8 cellular contexts compared by ENCODE assay signal in the genomic region with DNA sequence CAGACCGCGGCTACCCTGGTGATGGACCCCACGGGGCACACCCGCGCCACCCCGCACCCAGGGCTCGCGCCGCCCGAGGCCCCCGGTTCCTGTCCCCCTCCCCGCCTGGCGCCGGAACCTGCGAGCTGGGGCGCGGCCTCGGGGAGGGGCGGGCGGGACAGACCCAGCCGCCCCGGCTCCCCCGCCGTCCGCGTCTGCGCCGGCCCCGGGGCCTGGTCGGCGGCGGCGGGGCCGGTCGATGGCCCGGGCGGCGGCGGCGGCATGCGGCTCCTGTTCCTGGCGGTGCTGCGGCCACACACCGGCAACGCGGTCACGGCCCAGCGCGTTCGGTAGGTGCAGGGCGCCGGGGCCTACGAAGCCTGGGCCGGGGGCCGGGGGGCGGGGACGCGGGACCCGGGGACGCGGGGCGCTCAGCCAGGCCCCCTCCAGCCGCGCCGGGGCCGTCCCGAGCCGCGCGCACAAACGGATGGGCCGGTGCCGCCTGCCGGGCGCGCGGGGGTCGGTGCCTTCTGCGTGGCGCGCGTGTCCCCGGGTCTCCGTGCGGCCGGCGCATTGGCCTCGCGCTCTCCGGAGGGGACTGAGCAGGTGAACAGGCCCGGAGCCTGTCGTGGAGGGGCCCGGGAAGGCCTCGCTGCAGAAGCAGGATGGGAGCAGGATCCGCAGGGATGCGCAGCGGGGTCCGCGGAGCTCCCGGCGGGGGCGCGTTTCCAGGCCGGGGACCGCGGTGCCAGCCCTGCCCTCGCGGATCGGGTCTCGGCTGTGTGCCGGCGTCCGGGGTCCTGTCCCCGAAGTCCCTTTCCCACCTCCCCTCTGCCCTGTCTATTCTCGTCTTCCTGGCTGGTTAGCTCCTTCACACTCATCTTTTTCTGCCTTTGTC. TPM values are rescaled to one million over a fixed set of nuclear protein-coding genes. Genes with fewer than 3 reads are reported as not detected.
A peak's percentile ranks its signal among the peaks of the same experiment; 100 is the strongest.
DNase-seq lines count a peak whose midpoint lies in the region; ATAC-seq, FAIRE-seq and TF ChIP-seq lines count a peak whose summit lies in the region.

A gene (plus strand): TSS at position 158 of the 877 bp plus-strand sequence. CDS start 104 bp downstream, at position 262.

- no peak; a peak in 1 of 6 replicates for TF ChIP-seq CTCF in GM12878 (IDR thresholded peaks at IDR 0.05 in 2 of 3, conservative IDR thresholded peaks at IDR 0.05 in 1 of 3; ENCODE audit: control insufficient read depth in 2 of 3, extremely low read depth in 1 of 3, insufficient read depth in 1 of 3, low read depth in 3 of 3, low read length in 3 of 3)

- FAIRE-seq in GM12878 (lab: Jason Lieb, UNC): no peak

- no peak for TF ChIP-seq RAD21 in GM12878 (IDR thresholded peaks at IDR 0.05; ENCODE audit: insufficient read depth, low read depth, low read length)

- no peaks in the 10 kb centered on the region; the same call in 1 of the 2 replicates for H3K79me2 ChIP-seq in GM12878 (ENCODE audit: control insufficient read depth, insufficient read depth, low read length)

- peaks cover 0 to 5% (median 0%) of the 10 kb centered on the region in 11 experiments; a peak in 1 of 22 replicates for H4K20me1 ChIP-seq in BLaER1 treated with 17β-estradiol and CSF1 and Interleukin-3, amounts not matched to agents 10 nM and 100 nM
- no peaks in the 10 kb centered on the region for H4K20me1 ChIP-seq in GM12878 (ENCODE audit: control insufficient read depth, insufficient read depth)

- peak within 1 kb of the TSS; percentile 89 to 100 (median 97) for H3K4me2 ChIP-seq in BLaER1 treated with 17β-estradiol and CSF1 and Interleukin-3, amounts not matched to agents 10 nM and 100 nM
- H3K4me2 ChIP-seq in GM12878 (ENCODE audit: control insufficient read depth, insufficient read depth): peak within 1 kb of the TSS; percentile 56

- CTCF ChIA-PET in GM12878 (lab: Yijun Ruan, JAX): interaction anchor here (1.0 kb wide), 1 partner anchor 32 kb away, joined by 6 read pairs; no protein-coding TSS in a partner anchor

- H3K36me3 ChIP-seq in BLaER1 treated with 17β-estradiol and CSF1 and Interleukin-3, amounts not matched to agents 10 nM and 100 nM: peaks cover 0 to 9% (median 0%) of the 10 kb centered on the region in 11 experiments; a peak in 1 of 22 replicates
- H3K36me3 ChIP-seq in GM12878 (ENCODE audit: control insufficient read depth in 2 of 2, insufficient read depth in 2 of 2, low read length in 1 of 2): no peaks in the 10 kb centered on the region

- peak; percentile 47 for ATAC-seq in GM19035 (IDR thresholded peaks at IDR 0.05; ENCODE audit: unreplicated experiment)
- ATAC-seq in GM12878: peak; percentile 35
- no peak for ATAC-seq in activated T-helper 17 cell treated with anti-CD3 and anti-CD28 coated beads, Interleukin-2, amount 50 U/mL, for 72 hours (replicated peaks)
- ATAC-seq in GM18519 (IDR thresholded peaks at IDR 0.05; ENCODE audit: low FRiP score, unreplicated experiment): no peak

- H3K27ac Mint-ChIP-seq in activated T-helper 17 cell treated with anti-CD3 and anti-CD28 coated beads, Interleukin-2, amount 50 U/mL, for 72 hours: no peak within 1 kb of the TSS

- H3K27me3 Mint-ChIP-seq in activated T-helper 17 cell treated with anti-CD3 and anti-CD28 coated beads, Interleukin-2, amount 50 U/mL, for 72 hours: peaks cover 32% of the 10 kb centered on the region

- no peaks in the 10 kb centered on the region for H3K36me3 Mint-ChIP-seq in activated T-helper 17 cell treated with anti-CD3 and anti-CD28 coated beads, Interleukin-2, amount 50 U/mL, for 72 hours (ENCODE audit: low read depth)

- no peaks in the 10 kb centered on the region for H3K9me3 Mint-ChIP-seq in activated T-helper 17 cell treated with anti-CD3 and anti-CD28 coated beads, Interleukin-2, amount 50 U/mL, for 72 hours

- H2AFZ ChIP-seq in GM12878 (ENCODE audit: control insufficient read depth, low read depth, low read length): peak within 1 kb of the TSS; percentile 50; the same call in 1 of the 2 replicates

- SMC1A ChIA-PET in GM12878 (lab: Charles Lee; ENCODE audit: uncharacterized antibody, unreplicated experiment): interaction anchor here (0.8 to 1.6 kb wide), 5 partner anchors 24 to 116 kb away, joined by 3 to 6 read pairs (median 3); no protein-coding TSS in a partner anchor

- BruUV-seq in GM12878 (replicated peaks; lab: Mats Ljungman, UMichigan): no TSS peak

- POLR2A ChIA-PET in GM12878 (lab: Charles Lee): interaction anchor here (0.5 to 2.3 kb wide), 8 partner anchors 9 to 64 kb away, joined by 3 to 7 read pairs (median 3); a partner anchor contains a TSS

- WGBS in GM12878 (ENCODE audit: insufficient coverage, insufficient replicate concordance, low lambda C conversion rate, missing lambda C conversion rate): 2% methylated on average over 44 of the region's 115 CpGs

- H3K4me1 ChIP-seq in BLaER1 treated with 17β-estradiol and CSF1 and Interleukin-3, amounts not matched to agents 10 nM and 100 nM: peaks cover 29 to 76% (median 52%) of the 10 kb centered on the region in 10 experiments
- H3K4me1 ChIP-seq in GM12878 (ENCODE audit: control insufficient read depth, insufficient read depth, low read length) (peaks cover 11% of the 10 kb centered on the region; the same call in 1 of the 2 replicates), mononuclear cell (ENCODE audit: insufficient read depth, low read length) (peaks cover 57% of the 10 kb centered on the region)

- in situ Hi-C loops in GM12878 (cut with MboI): no loop called here

- no peak within 1 kb of the TSS for H3K4me3 Mint-ChIP-seq in activated T-helper 17 cell treated with anti-CD3 and anti-CD28 coated beads, Interleukin-2, amount 50 U/mL, for 72 hours

- no peak for TF ChIP-seq EP300 in GM12878 (IDR thresholded peaks at IDR 0.05; ENCODE audit: borderline replicate concordance in 1 of 2, control insufficient read depth in 1 of 2, low read depth in 2 of 2, low read length in 2 of 2)

- no peak for TF ChIP-seq POLR2A in GM12878 (IDR thresholded peaks at IDR 0.05; ENCODE audit: low read depth, low read length)

- H3K4me1 Mint-ChIP-seq in activated T-helper 17 cell treated with anti-CD3 and anti-CD28 coated beads, Interleukin-2, amount 50 U/mL, for 72 hours: no peaks in the 10 kb centered on the region

- RAD21 ChIA-PET in GM12878 (lab: Charles Lee; ENCODE audit: unreplicated experiment): interaction anchor here (0.8 to 1.5 kb wide), 7 partner anchors 24 to 63 kb away, joined by 3 to 8 read pairs (median 4); no protein-coding TSS in a partner anchor

- peaks cover 0 to 51% (median 0%) of the 10 kb centered on the region in 11 experiments; a peak in 10 of 22 replicates for H3K27me3 ChIP-seq in BLaER1 treated with 17β-estradiol and CSF1 and Interleukin-3, amounts not matched to agents 10 nM and 100 nM
- H3K27me3 ChIP-seq in GM12878 (replicated peaks in 1 of 2; ENCODE audit: control insufficient read depth in 2 of 2, insufficient read depth in 2 of 2, low read length in 1 of 2) (no peaks in the 10 kb centered on the region), mononuclear cell (ENCODE audit: insufficient read depth, low read length) (peaks cover 4% of the 10 kb centered on the region)

- intact Hi-C loops in GM12878 (cut with micrococcal nuclease; ENCODE audit: unreplicated experiment): no loop called here

- DNase-seq in GM12878 (ENCODE audit: low read depth, low spot score) (no peak), NCI-H510A (lab: John Stamatoyannopoulos, UW) (no peak), medulla oblongata (ENCODE audit: extremely low spot score) (no peak)

- H3K4me3 ChIP-seq in BLaER1 treated with 17β-estradiol and CSF1 and Interleukin-3, amounts not matched to agents 10 nM and 100 nM: peak within 1 kb of the TSS; percentile 49 to 82 (median 73)
- H3K4me3 ChIP-seq in GM12878: peak within 1 kb of the TSS; percentile 64
- H3K4me3 ChIP-seq in mononuclear cell (ENCODE audit: low read length): peak within 1 kb of the TSS; percentile 65

- H3K27ac ChIP-seq in BLaER1 treated with 17β-estradiol and CSF1 and Interleukin-3, amounts not matched to agents 10 nM and 100 nM: peak within 1 kb of the TSS in 10 of 11 experiments; percentile 37 to 84 (median 77); a peak in 20 of 22 replicates
- H3K27ac ChIP-seq in GM12878 (ENCODE audit: control insufficient read depth, insufficient read depth): no peak within 1 kb of the TSS; the same call in 1 of the 2 replicates

- peaks cover 0 to 5% (median 0%) of the 10 kb centered on the region in 11 experiments; a peak in 3 of 22 replicates for H3K9me3 ChIP-seq in BLaER1 treated with 17β-estradiol and CSF1 and Interleukin-3, amounts not matched to agents 10 nM and 100 nM (replicated peaks in 1 of 11)
- H3K9me3 ChIP-seq in GM12878 (replicated peaks; ENCODE audit: control insufficient read depth, insufficient read depth, low read length): no peaks in the 10 kb centered on the region
- no peaks in the 10 kb centered on the region for H3K9me3 ChIP-seq in mononuclear cell (ENCODE audit: low read depth, low read length)

- H3K9ac ChIP-seq in BLaER1 treated with 17β-estradiol and CSF1 and Interleukin-3, amounts not matched to agents 10 nM and 100 nM: peak within 1 kb of the TSS; percentile 42 to 87 (median 82)
- peak within 1 kb of the TSS; percentile 42; the same call in 1 of the 2 replicates for H3K9ac ChIP-seq in GM12878 (ENCODE audit: control insufficient read depth, insufficient read depth, low read length)

TF ChIP-seq in GM12878, 131 proteins besides CTCF, POLR2A, EP300 and RAD21 (continues in another document):
- TF ChIP-seq YY1 (IDR thresholded peaks at IDR 0.05; ENCODE audit: low read depth, low read length): no peak

RNA-seq across cellular contexts. Expression of the gene that starts here (rescaled TPM):
- total RNA-seq in GM12878 (2013; cell fraction: nucleolus; rRNA removed): 21.7 and 24.4 TPM in 2 replicates
- total RNA-seq in GM12878 (2014; rRNA removed): 2.4 and 2.5 TPM in 2 replicates
- total RNA-seq in GM12878 (2014; rRNA removed; fragmentation: Illumina TruSeq; extraction: Trizol): 2.6 and 3.0 TPM in 2 replicates
- 4.1 and 4.2 TPM in 2 replicates for total RNA-seq in GM12878 (2021)
- 2.3 TPM for polyA plus RNA-seq in GM12878 (2011; ENCODE audit: low read depth)
- polyA plus RNA-seq in GM12878 (2011; rRNA removed): 62.8 and 71.4 TPM in 2 replicates
- 59.7 and 62.9 TPM in 2 replicates for polyA plus RNA-seq in GM12878 (2011; cell fraction: cytosol; rRNA removed)
- polyA plus RNA-seq in GM12878 (2011; cell fraction: nucleus; rRNA removed): 37.7 and 42.3 TPM in 2 replicates
- polyA plus RNA-seq in GM12878 (2012): 5.0 and 5.5 TPM in 2 replicates
- 3.2 and 3.7 TPM in 2 replicates for polyA plus RNA-seq in GM12878 (2014; fragmentation: Illumina TruSeq; extraction: Trizol)
- under 1 TPM; 0.42 to 0.53 TPM for polyA plus RNA-seq in GM12878 (2014; fragmentation: Nextera tagmentation; extraction: Ambion mirVana)
- polyA plus RNA-seq in GM12878 (2014; rRNA removed): 3.0 TPM in 2 replicates
- 1 to 10 TPM; 1.7 to 3.8 TPM for polyA plus RNA-seq in GM12878 (2016; fragmentation: Nextera tagmentation; extraction: Ambion mirVana)
- polyA minus RNA-seq in GM12878 (2011; rRNA and poly(A)+ RNA removed): 61.7 and 63.7 TPM in 2 replicates
- polyA minus RNA-seq in GM12878 (2011; cell fraction: cytosol; rRNA and poly(A)+ RNA removed): 23.4 and 23.9 TPM in 2 replicates
- polyA minus RNA-seq in GM12878 (2011; cell fraction: nucleus; rRNA and poly(A)+ RNA removed): 12.7 and 17.6 TPM in 2 replicates
- 9.8 TPM for total RNA-seq in mononuclear cell
- not detected for total RNA-seq in activated T-helper 17 cell treated with anti-CD3 and anti-CD28 coated beads, Interleukin-2, amount 50 U/mL, for 72 hours

Comparison
In these comparisons a context has a peak if more than half of its experiments do, and no peak if none do; other contexts are left out.
1. ATAC-seq: peak in GM19035 (single experiment) and GM12878 (single experiment); none in activated T-helper 17 cell treated with anti-CD3 and anti-CD28 coated beads, Interleukin-2, amount 50 U/mL, for 72 hours (single experiment) and GM18519 (single experiment).
2. Peak in every context shown above with its lines, with median percentiles within 50 percentile points of each other: H3K4me3 ChIP-seq.